8 cellular contexts compared by ENCODE assay signal in genomic region chr16:424033-424622, GRCh38. TPM values are rescaled to one million over a fixed set of nuclear protein-coding genes. Genes with fewer than 3 reads are reported as not detected.
DNase-seq lines count a peak whose midpoint lies in the region; ATAC-seq and TF ChIP-seq lines count a peak whose summit lies in the region.

No MANE protein-coding gene starts in this region.

- ATAC-seq in CD8-positive, alpha-beta T cell = no peak
- ATAC-seq in sciatic nerve (peak; percentile 85), HG02642 (IDR thresholded peaks at IDR 0.05; ENCODE audit: poor library complexity, unreplicated experiment) (no peak), HG03378 (IDR thresholded peaks at IDR 0.05; ENCODE audit: unreplicated experiment) (no peak)

- peaks cover 3% of the 10 kb centered on the region for H3K27me3 Mint-ChIP-seq in CD8-positive, alpha-beta T cell (ENCODE audit: low read depth)

- peak overlapping the region; percentile 90 for H3K4me3 Mint-ChIP-seq in CD8-positive, alpha-beta T cell

- POLR2A ChIA-PET in CD8-positive, alpha-beta T cell (lab: Charles Lee) = no interaction called here

- no peaks in the 10 kb centered on the region for H3K9me3 Mint-ChIP-seq in CD8-positive, alpha-beta T cell

- no peak overlapping the region for H3K27ac ChIP-seq in CD8-positive, alpha-beta T cell (ENCODE audit: low read depth, low read length)
- peak overlapping the region; percentile 95 to 97 for H3K27ac ChIP-seq in ascending aorta

- TF ChIP-seq CTCF in CD8-positive, alpha-beta T cell (IDR thresholded peaks at IDR 0.05) = no peak
- TF ChIP-seq CTCF in ascending aorta (IDR thresholded peaks at IDR 0.05) = no peak

- no peak for DNase-seq in CD8-positive, alpha-beta T cell
- peak; percentile 74 for DNase-seq in LoVo (ENCODE audit: low spot score)
- DNase-seq in ascending aorta (ENCODE audit: low spot score in 2 of 2) = peak; percentile 59 to 94
- DNase-seq in hepatic stellate cell (ENCODE audit: low spot score) = peak; percentile 80
- DNase-seq in sciatic nerve (ENCODE audit: low spot score) = no peak
- no peak for DNase-seq in stimulated activated CD4-positive, alpha-beta T cell treated with anti-CD3 and anti-CD28 coated beads, Interleukin-4, amount 100 ng/mL, for 4 hours

- peak overlapping the region; percentile 78 for H3K4me3 ChIP-seq in CD8-positive, alpha-beta T cell (ENCODE audit: low read depth, low read length)
- peak overlapping the region; percentile 76 to 81 for H3K4me3 ChIP-seq in ascending aorta

- intact Hi-C loops in CD8-positive, alpha-beta T cell (cut with DNase I, micrococcal nuclease) = loop anchor here in 1 of 2 experiments (2.0 kb wide), 2 partner anchors 31 to 189 kb away; partner anchors contain the start of gene FAM234A
- intact Hi-C loops in ascending aorta (cut with DNase I) (loop anchor here (5.0 kb wide), 1 partner anchor 42 kb away; the partner anchor contains the start of gene PGAP6), sciatic nerve (cut with DNase I) (no loop called here)

- no peaks in the 10 kb centered on the region for H3K9me3 ChIP-seq in CD8-positive, alpha-beta T cell (ENCODE audit: low read length)
- no peaks in the 10 kb centered on the region for H3K9me3 ChIP-seq in ascending aorta

- H3K4me1 ChIP-seq in CD8-positive, alpha-beta T cell (ENCODE audit: insufficient read depth, low read length) = peaks cover 21% of the 10 kb centered on the region
- peaks cover 0 to 20% of the 10 kb centered on the region in 2 donors for H3K4me1 ChIP-seq in ascending aorta

- peak overlapping the region; percentile 83 for H3K27ac Mint-ChIP-seq in CD8-positive, alpha-beta T cell

- H3K36me3 Mint-ChIP-seq in CD8-positive, alpha-beta T cell = peaks cover 2% of the 10 kb centered on the region

- no peaks in the 10 kb centered on the region for H3K27me3 ChIP-seq in CD8-positive, alpha-beta T cell (ENCODE audit: insufficient read depth, low read length)
- H3K27me3 ChIP-seq in ascending aorta = no peaks in the 10 kb centered on the region

- CTCF ChIA-PET in CD8-positive, alpha-beta T cell (lab: Charles Lee) = interaction anchor here (2.5 kb wide), 1 partner anchor 23 kb away, joined by 9 read pairs; the partner anchor contains the start of gene DECR2

- peaks cover 32% of the 10 kb centered on the region for H3K4me1 Mint-ChIP-seq in CD8-positive, alpha-beta T cell (ENCODE audit: low read depth)

- no peaks in the 10 kb centered on the region for H3K36me3 ChIP-seq in CD8-positive, alpha-beta T cell (ENCODE audit: insufficient read depth, low read length)
- H3K36me3 ChIP-seq in ascending aorta = no peaks in the 10 kb centered on the region

RNA-seq across cellular contexts. Expression of gene RAB11FIP3, which starts 1.3 kb away (rescaled TPM):
- total RNA-seq in CD8-positive, alpha-beta T cell = 10 to 100 TPM; 26.4 to 27.5 TPM
- total RNA-seq in ascending aorta = 47.0 TPM
- total RNA-seq in sciatic nerve = 56.0 TPM

RNA-seq across cellular contexts. Expression of gene DECR2, which starts 22.4 kb away (rescaled TPM):
- 1 to 10 TPM; 6.1 to 7.9 TPM for total RNA-seq in CD8-positive, alpha-beta T cell
- total RNA-seq in ascending aorta (44.0 TPM), sciatic nerve (10.4 TPM)

RNA-seq across cellular contexts. Expression of gene NME4, which starts 27.1 kb away (rescaled TPM):
- total RNA-seq in CD8-positive, alpha-beta T cell = 10 to 100 TPM; 22.2 to 22.3 TPM
- total RNA-seq in ascending aorta = 66.0 TPM
- 68.3 TPM for total RNA-seq in sciatic nerve

RNA-seq across cellular contexts. Expression of gene PGAP6, which starts 42.4 kb away (rescaled TPM):
- 10 to 100 TPM; 57.9 to 60.8 TPM for total RNA-seq in CD8-positive, alpha-beta T cell
- total RNA-seq in ascending aorta = 47.6 TPM
- 29.0 TPM for total RNA-seq in sciatic nerve

RNA-seq across cellular contexts. Expression of gene MRPL28, which starts 53.8 kb away (rescaled TPM):
- 10 to 100 TPM; 16.7 to 17.4 TPM for total RNA-seq in CD8-positive, alpha-beta T cell
- 47.8 TPM for total RNA-seq in ascending aorta
- 32.5 TPM for total RNA-seq in sciatic nerve

Comparison
In these comparisons a context has a peak if more than half of its experiments do, and no peak if none do; other contexts are left out.
1. DNase-seq: peak in LoVo (single experiment), ascending aorta (2 of 2) and hepatic stellate cell (single experiment); none in CD8-positive, alpha-beta T cell (0 of 7), sciatic nerve (single experiment) and stimulated activated CD4-positive, alpha-beta T cell treated with anti-CD3 and anti-CD28 coated beads, Interleukin-4, amount 100 ng/mL, for 4 hours (0 of 2).